In the genomic region with DNA sequence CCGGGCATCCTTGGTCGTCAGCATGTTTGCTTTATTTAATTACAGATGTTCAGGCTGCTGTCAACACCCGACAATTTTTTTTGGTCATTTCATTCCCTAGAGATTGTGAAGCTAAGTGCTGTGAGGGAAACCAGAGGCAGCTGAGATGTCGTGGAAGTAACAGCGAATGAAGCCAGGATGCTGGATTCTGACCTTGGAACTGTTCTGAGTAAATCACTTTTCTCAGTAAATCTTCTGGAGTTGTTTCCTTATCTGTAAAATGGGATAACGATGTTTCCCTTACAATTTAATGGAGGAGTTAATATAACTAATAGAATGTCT, we compare ENCODE assay signal across 8 cellular contexts. TPM values are rescaled to one million over a fixed set of nuclear protein-coding genes. Genes with fewer than 3 reads are reported as not detected.
A peak's percentile ranks its signal among the peaks of the same experiment; 100 is the strongest.
DNase-seq lines count a peak whose midpoint lies in the region; ATAC-seq and TF ChIP-seq lines count a peak whose summit lies in the region.

No MANE protein-coding gene starts in this region.

- H3K27ac ChIP-seq in 22Rv1 (peak overlapping the region; percentile 83), RWPE2 (ENCODE audit: poor library complexity, severe bottlenecking) (peak overlapping the region; percentile 48), foreskin keratinocyte (no peak overlapping the region)

- H3K27me3 Mint-ChIP-seq in stimulated activated memory B cell treated with anti-CD40 and anti-IgM and Interleukin-4, amounts not matched to agents 10 μg/mL and 1 μg/mL and 100 μg/mL, for 72 hours = no peaks in the 10 kb centered on the region

- H3K27ac Mint-ChIP-seq in stimulated activated memory B cell treated with anti-CD40 and anti-IgM and Interleukin-4, amounts not matched to agents 10 μg/mL and 1 μg/mL and 100 μg/mL, for 72 hours = peak overlapping the region; percentile 94

- peaks cover 40% of the 10 kb centered on the region for H3K4me1 Mint-ChIP-seq in stimulated activated memory B cell treated with anti-CD40 and anti-IgM and Interleukin-4, amounts not matched to agents 10 μg/mL and 1 μg/mL and 100 μg/mL, for 72 hours

- TF ChIP-seq CTCF in 22Rv1 (IDR thresholded peaks at IDR 0.05) = no peak
- TF ChIP-seq CTCF in RWPE2 (IDR thresholded peaks at IDR 0.05; ENCODE audit: poor library complexity, severe bottlenecking) = no peak
- TF ChIP-seq CTCF in foreskin keratinocyte (conservative IDR thresholded peaks at IDR 0.05) = no peak

- peak; percentile 9 for ATAC-seq in GM19438 (IDR thresholded peaks at IDR 0.05; ENCODE audit: low read depth, unreplicated experiment)
- peak; percentile 15; the same call in 2 of the 3 replicates for ATAC-seq in RWPE2 (ENCODE audit: low read depth)
- no peak for ATAC-seq in stimulated activated memory B cell treated with anti-CD40 and anti-IgM and Interleukin-4, amounts not matched to agents 10 μg/mL and 1 μg/mL and 100 μg/mL, for 72 hours
- ATAC-seq in foreskin keratinocyte = no peak

- H3K4me3 ChIP-seq in RWPE2 (ENCODE audit: severe bottlenecking) = peak overlapping the region; percentile 99

- H3K36me3 ChIP-seq in RWPE2 (ENCODE audit: low read depth) = peaks cover 8% of the 10 kb centered on the region; the same call in 1 of the 2 replicates

- H3K27me3 ChIP-seq in RWPE2 (ENCODE audit: insufficient read depth, poor library complexity, severe bottlenecking) (no peaks in the 10 kb centered on the region), foreskin keratinocyte (no peaks in the 10 kb centered on the region)

- no peaks in the 10 kb centered on the region for H3K9me3 ChIP-seq in RWPE2 (ENCODE audit: severe bottlenecking)

- peaks cover 15% of the 10 kb centered on the region for H3K4me1 ChIP-seq in RWPE2 (ENCODE audit: insufficient read depth, poor library complexity, severe bottlenecking)
- H3K4me1 ChIP-seq in foreskin keratinocyte = peaks cover 7% of the 10 kb centered on the region

- H3K9me3 Mint-ChIP-seq in stimulated activated memory B cell treated with anti-CD40 and anti-IgM and Interleukin-4, amounts not matched to agents 10 μg/mL and 1 μg/mL and 100 μg/mL, for 72 hours = peaks cover 3% of the 10 kb centered on the region

- no peaks in the 10 kb centered on the region for H3K36me3 Mint-ChIP-seq in stimulated activated memory B cell treated with anti-CD40 and anti-IgM and Interleukin-4, amounts not matched to agents 10 μg/mL and 1 μg/mL and 100 μg/mL, for 72 hours

- H3K4me3 Mint-ChIP-seq in stimulated activated memory B cell treated with anti-CD40 and anti-IgM and Interleukin-4, amounts not matched to agents 10 μg/mL and 1 μg/mL and 100 μg/mL, for 72 hours = peak overlapping the region; percentile 99

- DNase-seq in RWPE2 (ENCODE audit: low spot score) (no peak), germinal center (ENCODE audit: low spot score) (peak; percentile 21), foreskin keratinocyte (no peak), GM19240 (ENCODE audit: insufficient read length, low spot score) (no peak), NCI-H2196 treated with DMSO at 0.1 percent for 48 hours (lab: John Stamatoyannopoulos, UW; ENCODE audit: unreplicated experiment) (no peak)

RNA-seq across cellular contexts. Expression of a gene that starts 0.4 kb away (rescaled TPM):
- total RNA-seq in foreskin keratinocyte = 89.5 and 110 TPM in 2 replicates
- 22.8 and 34.0 TPM in 2 replicates for polyA plus RNA-seq in foreskin keratinocyte

Comparison
In these comparisons a context has a peak if more than half of its experiments do, and no peak if none do; other contexts are left out.
1. ATAC-seq: peak in GM19438 (single experiment) and RWPE2 (single experiment); none in stimulated activated memory B cell treated with anti-CD40 and anti-IgM and Interleukin-4, amounts not matched to agents 10 μg/mL and 1 μg/mL and 100 μg/mL, for 72 hours (single experiment) and foreskin keratinocyte (single experiment).